15 cellular contexts compared by ENCODE assay signal in the genomic region with DNA sequence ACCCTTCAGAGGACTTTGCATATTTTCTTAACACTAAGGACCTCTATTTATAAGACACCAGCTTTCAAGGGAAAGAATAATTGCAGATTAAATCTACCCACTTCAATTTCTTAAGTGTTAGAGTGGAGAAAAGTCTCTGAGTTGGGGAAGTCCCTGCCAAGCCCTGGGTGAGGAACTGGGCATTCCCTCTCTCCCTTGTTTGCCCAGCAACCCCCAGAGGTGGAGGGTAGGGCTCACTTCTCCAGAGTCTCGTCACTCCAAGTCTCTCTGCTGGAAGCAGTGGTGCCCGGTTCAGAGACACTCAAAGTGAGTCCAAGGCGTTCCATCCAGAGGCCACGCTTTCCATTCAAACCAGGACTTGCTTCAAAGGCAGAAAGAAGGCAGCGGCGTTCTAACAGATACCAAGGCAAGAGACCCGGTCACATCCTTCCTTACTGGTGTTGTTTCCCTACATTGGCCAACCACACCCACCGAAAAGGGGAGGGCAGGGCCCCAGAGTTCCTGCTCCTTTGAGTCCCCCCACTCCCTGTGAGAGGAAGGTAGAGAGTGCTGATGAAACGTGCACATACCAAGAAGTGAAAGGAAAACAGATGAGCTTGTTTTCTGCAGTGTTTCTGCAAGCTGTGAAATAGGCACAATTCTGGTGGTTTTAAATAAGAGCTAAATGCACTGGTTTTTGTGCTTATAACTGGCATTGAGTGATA. TPM values are rescaled to one million over a fixed set of nuclear protein-coding genes. Genes with fewer than 3 reads are reported as not detected.
DNase-seq lines count a peak whose midpoint lies in the region; ATAC-seq and TF ChIP-seq lines count a peak whose summit lies in the region.
"Had no signal": no experiment of that assay in that cellular context is flagged by ENCODE, and none has a peak within 500 bp of the region (broad histone marks: within the 10 kb centered on the region; RNA-seq: fewer than 3 reads in every experiment).

No MANE protein-coding gene starts in this region.

- no peak for DNase-seq in left ventricle myocardium inferior
- no peak for DNase-seq in Right ventricle myocardium superior
- no peak for DNase-seq in T-helper 17 cell
- DNase-seq in left colon: no peak
- no peak for DNase-seq in neuronal stem cell (ENCODE audit: low spot score)
- no peak for DNase-seq in stimulated activated CD4-positive, alpha-beta T cell treated with anti-CD3 and anti-CD28 coated beads, Interleukin-2, amount 100 ng/mL, for 48 hours
- DNase-seq: effector CD4-positive, alpha-beta T cell; H9; NCI-H2171; SHP77; tibial artery had no signal

- no peak overlapping the region for H4K8ac ChIP-seq in neuronal stem cell (ENCODE audit: low read depth, low read length)

- intact Hi-C loops in left ventricle myocardium inferior (cut with micrococcal nuclease): no loop called here
- intact Hi-C loops in Right ventricle myocardium superior (cut with DNase I): no loop called here
- intact Hi-C loops in left colon (cut with DNase I, micrococcal nuclease): no loop called here

- no peak overlapping the region for H2AK5ac ChIP-seq in neuronal stem cell (ENCODE audit: low read depth, low read length)

- H3K14ac ChIP-seq in neuronal stem cell (ENCODE audit: low read length): no peak overlapping the region

- H3K4me3 Mint-ChIP-seq in T-helper 17 cell: peak overlapping the region; percentile 59
- H3K4me3 Mint-ChIP-seq: H9, memory B cell had no signal

- H2BK12ac ChIP-seq in neuronal stem cell (ENCODE audit: low read length): no peak overlapping the region

- peaks cover 3% of the 10 kb centered on the region for H3K4me1 ChIP-seq in left ventricle myocardium inferior
- no peaks in the 10 kb centered on the region for H3K4me1 ChIP-seq in urinary bladder (ENCODE audit: insufficient read depth)
- no peaks in the 10 kb centered on the region for H3K4me1 ChIP-seq in neuronal stem cell (ENCODE audit: control insufficient read depth in 2 of 2, insufficient read depth in 1 of 2, low read depth in 1 of 2, low read length in 2 of 2)

- no peak overlapping the region for H3K27ac Mint-ChIP-seq in T-helper 17 cell
- H3K27ac Mint-ChIP-seq: H9, memory B cell had no signal

- H3K36me3 ChIP-seq in left ventricle myocardium inferior: no peaks in the 10 kb centered on the region
- no peaks in the 10 kb centered on the region for H3K36me3 ChIP-seq in urinary bladder (ENCODE audit: insufficient read depth)
- no peaks in the 10 kb centered on the region for H3K36me3 ChIP-seq in neuronal stem cell (replicated peaks in 1 of 2; ENCODE audit: control insufficient read depth in 2 of 2, insufficient read depth in 2 of 2, low read length in 2 of 2)
- H3K36me3 ChIP-seq: tibial artery had no signal

- peak overlapping the region; percentile 44 for H3K27ac ChIP-seq in left ventricle myocardium inferior (replicated peaks)
- peak overlapping the region; percentile 3 for H3K27ac ChIP-seq in urinary bladder (ENCODE audit: low read depth)
- H3K27ac ChIP-seq in neuronal stem cell (replicated peaks; ENCODE audit: low read length): no peak overlapping the region
- H3K27ac ChIP-seq: tibial artery had no signal

- no peaks in the 10 kb centered on the region for H3K36me3 Mint-ChIP-seq in T-helper 17 cell (ENCODE audit: low read depth)
- H3K36me3 Mint-ChIP-seq: memory B cell had no signal

- no peak overlapping the region for H2AFZ ChIP-seq in neuronal stem cell (ENCODE audit: low read length)

- H3K9me3 ChIP-seq in left ventricle myocardium inferior (replicated peaks) (no peaks in the 10 kb centered on the region), T-helper 17 cell (ENCODE audit: control insufficient read depth, low read length, poor library complexity, severe bottlenecking) (no peaks in the 10 kb centered on the region), neuronal stem cell (replicated peaks in 1 of 2; ENCODE audit: control insufficient read depth in 2 of 2, insufficient read depth in 1 of 2, low read depth in 1 of 2, low read length in 2 of 2) (no peaks in the 10 kb centered on the region)
- H3K9me3 ChIP-seq: tibial artery had no signal

- H2BK15ac ChIP-seq in neuronal stem cell (ENCODE audit: low read length): no peak overlapping the region

- H3K9ac ChIP-seq in neuronal stem cell (ENCODE audit: low read depth, low read length, poor library complexity): no peak overlapping the region

- H3K27me3 Mint-ChIP-seq in T-helper 17 cell: peaks cover 30% of the 10 kb centered on the region

- H3K79me1 ChIP-seq in neuronal stem cell (ENCODE audit: low read depth, low read length): no peaks in the 10 kb centered on the region

- no peak overlapping the region for H4K91ac ChIP-seq in neuronal stem cell (ENCODE audit: low read depth, low read length, poor library complexity)

- no peak overlapping the region for H3K23ac ChIP-seq in neuronal stem cell (ENCODE audit: low read depth, low read length, poor library complexity)

- H3K4me2 ChIP-seq in neuronal stem cell (ENCODE audit: insufficient read depth, low read length, poor library complexity, severe bottlenecking): no peak overlapping the region

- H3K18ac ChIP-seq in neuronal stem cell (ENCODE audit: low read length): no peak overlapping the region

- H2BK120ac ChIP-seq in neuronal stem cell (ENCODE audit: low read depth, low read length): no peak overlapping the region

- ATAC-seq in Right ventricle myocardium superior (ENCODE audit: poor library complexity) (no peak), T-helper 17 cell (no peak), left colon (peak; percentile 31), HG02973 (IDR thresholded peaks at IDR 0.05; ENCODE audit: unreplicated experiment) (no peak)
- ATAC-seq: K562 had no signal

- H3K4me3 ChIP-seq in left ventricle myocardium inferior (no peak overlapping the region), urinary bladder (ENCODE audit: low read depth, low read length) (no peak overlapping the region), neuronal stem cell (ENCODE audit: low read length in 2 of 2) (no peak overlapping the region)
- H3K4me3 ChIP-seq: K562, tibial artery had no signal

- peaks cover 5% of the 10 kb centered on the region for H3K4me1 Mint-ChIP-seq in T-helper 17 cell

- H3K27me3 ChIP-seq in left ventricle myocardium inferior (ENCODE audit: low read depth) (peaks cover 73% of the 10 kb centered on the region), neuronal stem cell (ENCODE audit: control insufficient read depth in 3 of 3, insufficient read depth in 3 of 3, low read depth in 1 of 3, low read length in 3 of 3) (peaks cover 0 to 21% (median 0%) of the 10 kb centered on the region in 3 experiments)

- no peak overlapping the region for H3K4ac ChIP-seq in neuronal stem cell (ENCODE audit: low read length)

- WGBS in urinary bladder: 56% methylated on average over 9 of the region's 9 CpGs
- WGBS in neuronal stem cell (ENCODE audit: extremely low coverage in 2 of 2, insufficient read length in 2 of 2, insufficient replicate concordance in 1 of 2), 2 donors: no CpG with 5 or more reads among the region's 9 CpGs

- H2BK5ac ChIP-seq in neuronal stem cell (ENCODE audit: low read length): no peak overlapping the region

- TF ChIP-seq CTCF in left ventricle myocardium inferior (IDR thresholded peaks at IDR 0.05; ENCODE audit: borderline replicate concordance): no peak

RNA-seq across cellular contexts. Expression of gene BDKRB2, which starts 6.1 kb away (rescaled TPM):
- total RNA-seq in left ventricle myocardium inferior (0.49 TPM), Right ventricle myocardium superior (1.2 TPM), T-helper 17 cell (not detected), left colon (10 to 100 TPM; 14.2 to 33.6 TPM), urinary bladder (10.5 TPM)
- polyA plus RNA-seq in urinary bladder: 30.5 TPM
- polyA plus RNA-seq in neuronal stem cell (2013, experiment 1 of 2): 0.32 TPM
- polyA plus RNA-seq in neuronal stem cell (2013, experiment 2 of 2): 0.32 TPM
- polyA plus RNA-seq: K562 had no signal

RNA-seq across cellular contexts. Expression of gene BDKRB1, which starts 57.4 kb away (rescaled TPM):
- total RNA-seq in left ventricle myocardium inferior (not detected), Right ventricle myocardium superior (not detected), T-helper 17 cell (not detected), left colon (1 to 10 TPM; 5.2 to 6.6 TPM), urinary bladder (3.0 TPM)
- 2.9 TPM for polyA plus RNA-seq in urinary bladder
- polyA plus RNA-seq in neuronal stem cell (2013, experiment 1 of 2): 0.06 TPM
- 0.10 TPM for polyA plus RNA-seq in neuronal stem cell (2013, experiment 2 of 2)
- total RNA-seq: H9 had no signal
